Comparison of ENCODE assay signal across 11 cellular contexts in genomic region chr4:40058854-40059253, GRCh38. TPM values are rescaled to one million over a fixed set of nuclear protein-coding genes. Genes with fewer than 3 reads are reported as not detected.
DNase-seq lines count a peak whose midpoint lies in the region; ATAC-seq, FAIRE-seq and TF ChIP-seq lines count a peak whose summit lies in the region.
"Had no signal": no experiment of that assay in that cellular context is flagged by ENCODE, and none has a peak within 500 bp of the region (broad histone marks: within the 10 kb centered on the region; RNA-seq: fewer than 3 reads in every experiment).

No MANE protein-coding gene starts in this region.

- peaks cover 27 to 49% (median 35%) of the 10 kb centered on the region in 3 donors for H3K4me1 Mint-ChIP-seq in CD8-positive, alpha-beta memory T cell
- peaks cover 15 to 18% (median 17%) of the 10 kb centered on the region in 3 donors for H3K4me1 Mint-ChIP-seq in IgD-negative memory B cell
- peaks cover 24% of the 10 kb centered on the region in 2 donors for H3K4me1 Mint-ChIP-seq in natural killer cell treated with Interleukin-12 subunit alpha and Interleukin-12 subunit beta and Interleukin-15 and Interleukin-18, amount 100 ng/mL, for 72 hours (ENCODE audit: low read depth in 2 of 2)

- no peaks in the 10 kb centered on the region for H3K27me3 Mint-ChIP-seq in CD8-positive, alpha-beta memory T cell
- no peaks in the 10 kb centered on the region for H3K27me3 Mint-ChIP-seq in IgD-negative memory B cell
- no peaks in the 10 kb centered on the region for H3K27me3 Mint-ChIP-seq in natural killer cell treated with Interleukin-12 subunit alpha and Interleukin-12 subunit beta and Interleukin-15 and Interleukin-18, amount 100 ng/mL, for 72 hours

- no peaks in the 10 kb centered on the region for H3K9me3 ChIP-seq in CD8-positive, alpha-beta memory T cell (ENCODE audit: low read length)

- H3K4me3 Mint-ChIP-seq in CD8-positive, alpha-beta memory T cell = peak overlapping the region; percentile 22 to 98 (median 57)
- H3K4me3 Mint-ChIP-seq in IgD-negative memory B cell = peak overlapping the region in 3 of 4 donors; percentile 21 to 98 (median 55)
- peak overlapping the region; percentile 45 for H3K4me3 Mint-ChIP-seq in natural killer cell treated with Interleukin-12 subunit alpha and Interleukin-12 subunit beta and Interleukin-15 and Interleukin-18, amount 100 ng/mL, for 72 hours

- H3K36me3 Mint-ChIP-seq in CD8-positive, alpha-beta memory T cell = peaks cover 6 to 21% (median 7%) of the 10 kb centered on the region in 3 donors
- H3K36me3 Mint-ChIP-seq in IgD-negative memory B cell = peaks cover 3% of the 10 kb centered on the region
- no peaks in the 10 kb centered on the region for H3K36me3 Mint-ChIP-seq in natural killer cell treated with Interleukin-12 subunit alpha and Interleukin-12 subunit beta and Interleukin-15 and Interleukin-18, amount 100 ng/mL, for 72 hours

- POLR2A ChIA-PET in CD8-positive, alpha-beta memory T cell (lab: Charles Lee) = interaction anchor here (0.5 kb wide), 2 partner anchors 28 to 1218 kb away, joined by 3 to 4 read pairs; no protein-coding TSS in a partner anchor

- TF ChIP-seq POLR2A in GM12892 (IDR thresholded peaks at IDR 0.05; ENCODE audit: low read depth, low read length) = no peak
- no peak for TF ChIP-seq POLR2A in GM12891 (IDR thresholded peaks at IDR 0.05; ENCODE audit: low read depth, low read length)

- H3K4me3 ChIP-seq in CD8-positive, alpha-beta memory T cell (ENCODE audit: low read length) = no peak overlapping the region
- H3K4me3 ChIP-seq in dorsolateral prefrontal cortex = peak overlapping the region in 56 of 59 donors; percentile 9 to 94 (median 84)

- H3K4me1 ChIP-seq in CD8-positive, alpha-beta memory T cell (ENCODE audit: insufficient read depth, low read length) = peaks cover 21% of the 10 kb centered on the region

- no peaks in the 10 kb centered on the region for H3K9me3 Mint-ChIP-seq in CD8-positive, alpha-beta memory T cell
- H3K9me3 Mint-ChIP-seq in IgD-negative memory B cell = peaks cover 0 to 3% (median 0%) of the 10 kb centered on the region in 3 donors
- no peaks in the 10 kb centered on the region for H3K9me3 Mint-ChIP-seq in natural killer cell treated with Interleukin-12 subunit alpha and Interleukin-12 subunit beta and Interleukin-15 and Interleukin-18, amount 100 ng/mL, for 72 hours

- H3K27me3 ChIP-seq in CD8-positive, alpha-beta memory T cell (ENCODE audit: insufficient read depth, low read length, poor library complexity, severe bottlenecking) = no peaks in the 10 kb centered on the region
- no peaks in the 10 kb centered on the region for H3K27me3 ChIP-seq in dorsolateral prefrontal cortex

- intact Hi-C loops in dorsolateral prefrontal cortex (cut with DNase I) = loop anchor here (5.0 to 10.0 kb wide), 5 partner anchors 82 to 1394 kb away; partner anchors contain the start of genes UBE2K (in 2 of the 2), KLF3 (in 1 of the 2), PDS5A (in 1 of the 2) and UGDH (in 1 of the 2)

- H3K27ac Mint-ChIP-seq in CD8-positive, alpha-beta memory T cell = peak overlapping the region in 3 of 8 donors; percentile 50 to 71 (median 68)
- H3K27ac Mint-ChIP-seq in IgD-negative memory B cell = no peak overlapping the region
- peak overlapping the region in 1 of 2 donors; percentile 19 for H3K27ac Mint-ChIP-seq in natural killer cell treated with Interleukin-12 subunit alpha and Interleukin-12 subunit beta and Interleukin-15 and Interleukin-18, amount 100 ng/mL, for 72 hours

- DNase-seq in CD8-positive, alpha-beta memory T cell = no peak
- peak in 1 of 10 donors; percentile 20 for DNase-seq in dorsolateral prefrontal cortex
- no peak for DNase-seq in natural killer cell treated with Interleukin-12 subunit alpha and Interleukin-12 subunit beta and Interleukin-15 and Interleukin-18, amount 100 ng/mL, for 72 hours (ENCODE audit: low spot score)
- DNase-seq in GM12892 (ENCODE audit: insufficient read length) = no peak
- DNase-seq in GM12891 (ENCODE audit: insufficient read length, low spot score) = no peak
- DNase-seq in epidermal melanocyte (ENCODE audit: insufficient read length, low spot score) = no peak
- no peak for DNase-seq in stimulated activated CD4-positive, alpha-beta T cell treated with anti-CD3 and anti-CD28 coated beads, Interleukin-12 subunit alpha, Interleukin-12 subunit beta, amount 100 ng/mL, for 4 hours
- DNase-seq: left colon, NCI-H1417 treated with DMSO at 0.1 percent for 48 hours had no signal

- CTCF ChIA-PET in CD8-positive, alpha-beta memory T cell (lab: Charles Lee) = interaction anchor here (1.2 to 4.8 kb wide), 3 partner anchors 91 to 267 kb away, joined by 4 to 45 read pairs (median 8); no protein-coding TSS in a partner anchor

- no peaks in the 10 kb centered on the region for H3K36me3 ChIP-seq in CD8-positive, alpha-beta memory T cell (ENCODE audit: insufficient read depth, low read length)

- ATAC-seq in natural killer cell treated with Interleukin-12 subunit alpha and Interleukin-12 subunit beta and Interleukin-15 and Interleukin-18, amount 100 ng/mL, for 72 hours = no peak
- ATAC-seq: left colon, Right ventricle myocardium inferior had no signal

- no peak for TF ChIP-seq CTCF in dorsolateral prefrontal cortex (IDR thresholded peaks at IDR 0.05 in 54 of 56, conservative IDR thresholded peaks at IDR 0.05 in 2 of 56; ENCODE audit: low read depth in 1 of 56, partially characterized antibody in 56 of 56)

- FAIRE-seq in GM12892 (lab: Jason Lieb, UNC) (no peak), GM12891 (lab: Jason Lieb, UNC) (no peak)

- peak overlapping the region; percentile 81 for H3K27ac ChIP-seq in CD8-positive, alpha-beta memory T cell (ENCODE audit: low read depth, low read length)
- H3K27ac ChIP-seq in dorsolateral prefrontal cortex = peak overlapping the region in 2 of 59 donors; percentile 98 to 100

TF ChIP-seq in GM12891, 5 proteins besides CTCF, POLR2A, EP300 and RAD21:
- TF ChIP-seq PAX5 (IDR thresholded peaks at IDR 0.05; ENCODE audit: insufficient read depth, low read length, severe bottlenecking) = no peak
- TF ChIP-seq SPI1 (IDR thresholded peaks at IDR 0.05; ENCODE audit: low read depth, low read length) = no peak
- no peak for TF ChIP-seq POLR2AphosphoS5 (IDR thresholded peaks at IDR 0.05; ENCODE audit: low read depth, low read length)
- TF ChIP-seq TAF1 (IDR thresholded peaks at IDR 0.05; ENCODE audit: low read depth, low read length) = no peak
- TF ChIP-seq POU2F2 (IDR thresholded peaks at IDR 0.05; ENCODE audit: low read depth, low read length) = no peak

RNA-seq across cellular contexts. Expression of gene N4BP2, which starts 2.2 kb away (rescaled TPM):
- 10 to 100 TPM; 18.0 to 21.1 TPM for total RNA-seq in CD8-positive, alpha-beta memory T cell
- 10.3 TPM for polyA plus RNA-seq in CD8-positive, alpha-beta memory T cell
- 6.1 TPM for polyA plus RNA-seq in IgD-negative memory B cell
- total RNA-seq in dorsolateral prefrontal cortex = 10 to 100 TPM in 50 of 120 experiments, 1 to 10 TPM in 70; 3.7 to 18.5 (median 9.2) TPM
- total RNA-seq in natural killer cell treated with Interleukin-12 subunit alpha and Interleukin-12 subunit beta and Interleukin-15 and Interleukin-18, amount 100 ng/mL, for 72 hours = 10 to 100 TPM; 17.6 to 19.4 TPM
- 9.3 TPM for polyA plus RNA-seq in GM12892 (2012; ENCODE audit: missing spikeins)
- polyA plus RNA-seq in GM12891 (2012; ENCODE audit: low read depth, missing spikeins) = 3.6 TPM
